ENCODE assay signal across 18 cellular contexts in genomic region chr7:21251166-21251806, GRCh38.
DNase-seq lines count a peak whose midpoint lies in the region; ATAC-seq and TF ChIP-seq lines count a peak whose summit lies in the region.
"Had no signal": no experiment of that assay in that cellular context is flagged by ENCODE, and none has a peak within 500 bp of the region (broad histone marks: within the 10 kb centered on the region; RNA-seq: fewer than 3 reads in every experiment).

No MANE protein-coding gene starts in this region.

- POLR2A ChIA-PET in HEK293 (lab: Yijun Ruan, JAX): interaction anchor here (0.9 kb wide), 2 partner anchors 38 to 1542 kb away, joined by 3 read pairs; no protein-coding TSS in a partner anchor

- DNase-seq in NCI-H345 treated with DMSO at 0.1 percent for 48 hours (lab: John Stamatoyannopoulos, UW; ENCODE audit: unreplicated experiment): peak; percentile 35
- DNase-seq in kidney glomerular epithelial cell (lab: John Stamatoyannopoulos, UW): peak; percentile 12
- DNase-seq in retina: peak; percentile 18
- no peak for DNase-seq in stimulated activated CD4-positive, alpha-beta T cell treated with anti-CD3 and anti-CD28 coated beads, Interleukin-4, amount 100 ng/mL, for 24 hours
- no peak for DNase-seq in caudate nucleus (lab: John Stamatoyannopoulos, UW)
- DNase-seq: activated CD4-positive, alpha-beta T cell treated with anti-CD3 and anti-CD28 coated beads, Interleukin-2, amount 50 U/mL, for 48 hours; DND-41; effector CD8-positive, alpha-beta T cell; kidney; midbrain; NCI-H1694; tibial artery had no signal

- no peak overlapping the region for H3K4me3 ChIP-seq in HEK293 (ENCODE audit: low read depth, low read length)
- H3K4me3 ChIP-seq: skin epidermis, tibial artery had no signal

- H3K27ac ChIP-seq in HEK293 (ENCODE audit: extremely low read depth, low read depth, low read length): no peak overlapping the region
- no peak overlapping the region for H3K27ac ChIP-seq in caudate nucleus (ENCODE audit: low read depth, low read length)
- H3K27ac ChIP-seq: HL-60, KMS-11, skin epidermis, tibial artery had no signal

- H3K9me3 ChIP-seq in HEK293 (ENCODE audit: control insufficient read depth, insufficient read depth, low read depth, low read length): no peaks in the 10 kb centered on the region
- H3K9me3 ChIP-seq: tibial artery had no signal

- H3K36me3 ChIP-seq in HEK293 (ENCODE audit: control insufficient read depth in 2 of 2, insufficient read depth in 1 of 2, low read length in 2 of 2): no peaks in the 10 kb centered on the region
- H3K36me3 ChIP-seq: tibial artery had no signal

- CTCF ChIA-PET in HEK293 (lab: Yijun Ruan, JAX): interaction anchor here (0.6 to 9.7 kb wide), 7 partner anchors 10 to 688 kb away, joined by 3 to 110 read pairs (median 3); no protein-coding TSS in a partner anchor

- 0 out of 2 replicates have a peak, but pooled peaks cover 2% of the 10 kb centered on the region for H3K4me1 ChIP-seq in HEK293 (ENCODE audit: control insufficient read depth, insufficient read depth, low read length)
- H3K4me1 ChIP-seq: tibial artery had no signal

- no peak for ATAC-seq in SK-N-SH treated with all-trans-retinoic acid at 6 μM for 48 hours
- ATAC-seq: stimulated activated memory B cell treated with anti-CD40 and anti-IgM and Interleukin-4, amounts not matched to agents 10 μg/mL and 1 μg/mL and 100 μg/mL, for 72 hours had no signal

- TF ChIP-seq CTCF in HEK293 (tag by site-specific recombination; IDR thresholded peaks at IDR 0.05): no peak

TF ChIP-seq in HEK293, 187 proteins besides CTCF, POLR2A, EP300 and RAD21:
- TF ChIP-seq ZFP69B (tag by site-specific recombination; IDR thresholded peaks at IDR 0.05) (no peak), ATF2 (tag by site-specific recombination; IDR thresholded peaks at IDR 0.05; ENCODE audit: low read depth) (peak; percentile 56; the same call in 1 of the 2 replicates), PATZ1 (tag by site-specific recombination; IDR thresholded peaks at IDR 0.05) (no peak), ZNF311 (tag by site-specific recombination; IDR thresholded peaks at IDR 0.05; ENCODE audit: borderline replicate concordance) (no peak), MZF1 (tag by site-specific recombination; IDR thresholded peaks at IDR 0.05; ENCODE audit: borderline replicate concordance) (no peak)

TF ChIP-seq in SK-N-SH treated with all-trans-retinoic acid at 6 μM for 48 hours, 23 proteins besides CTCF, POLR2A, EP300 and RAD21:
- TF ChIP-seq ZNF8 (CRISPR knock-in tag; IDR thresholded peaks at IDR 0.05) (no peak), TCF4 (CRISPR knock-in tag; IDR thresholded peaks at IDR 0.05; ENCODE audit: borderline replicate concordance) (no peak), CREB5 (CRISPR knock-in tag; IDR thresholded peaks at IDR 0.05; ENCODE audit: low read depth) (no peak), ARNTL (CRISPR knock-in tag; IDR thresholded peaks at IDR 0.05; ENCODE audit: borderline replicate concordance, low read depth) (no peak), SNAI2 (CRISPR knock-in tag; IDR thresholded peaks at IDR 0.05) (no peak), ZC3H10 (CRISPR knock-in tag; IDR thresholded peaks at IDR 0.05) (no peak), RARB (CRISPR knock-in tag; IDR thresholded peaks at IDR 0.05) (no peak), PPARA (CRISPR knock-in tag; IDR thresholded peaks at IDR 0.05; ENCODE audit: borderline replicate concordance) (no peak), ZFP3 (CRISPR knock-in tag; IDR thresholded peaks at IDR 0.05) (no peak), ZNF70 (CRISPR knock-in tag; IDR thresholded peaks at IDR 0.05) (no peak), ESRRG (CRISPR knock-in tag; IDR thresholded peaks at IDR 0.05) (no peak), POU6F1 (CRISPR knock-in tag; IDR thresholded peaks at IDR 0.05; ENCODE audit: borderline replicate concordance, low read depth) (no peak), ZFP30 (CRISPR knock-in tag; IDR thresholded peaks at IDR 0.05) (no peak), PATZ1 (CRISPR knock-in tag; IDR thresholded peaks at IDR 0.05; ENCODE audit: borderline replicate concordance) (no peak), CSRNP3 (CRISPR knock-in tag; IDR thresholded peaks at IDR 0.05) (no peak)

Comparison
In these comparisons a context has a peak if more than half of its experiments do, and no peak if none do; other contexts are left out.
1. DNase-seq: peak in NCI-H345 treated with DMSO at 0.1 percent for 48 hours (single experiment), kidney glomerular epithelial cell (single experiment) and retina (single experiment); none in stimulated activated CD4-positive, alpha-beta T cell treated with anti-CD3 and anti-CD28 coated beads, Interleukin-4, amount 100 ng/mL, for 24 hours (single experiment) and caudate nucleus (0 of 61).